Comparison of ENCODE assay signal across 11 cellular contexts in genomic region chr20:38049800-38050199, GRCh38. TPM values are rescaled to one million over a fixed set of nuclear protein-coding genes. Genes with fewer than 3 reads are reported as not detected.
DNase-seq lines count a peak whose midpoint lies in the region; ATAC-seq, FAIRE-seq and TF ChIP-seq lines count a peak whose summit lies in the region.
"Had no signal": no experiment of that assay in that cellular context is flagged by ENCODE, and none has a peak within 500 bp of the region (broad histone marks: within the 10 kb centered on the region; RNA-seq: fewer than 3 reads in every experiment).

No MANE protein-coding gene starts in this region.

- DNase-seq in CD4-positive, alpha-beta T cell, result no peak
- DNase-seq in GM12878 (ENCODE audit: low read depth, low spot score), result no peak
- DNase-seq in HepG2 (ENCODE audit: low spot score), result peak; percentile 62
- DNase-seq: hippocampal formation had no signal

- POLR2A ChIA-PET in CD4-positive, alpha-beta T cell (lab: Charles Lee), result no interaction called here
- POLR2A ChIA-PET in GM12878 (lab: Charles Lee), result no interaction called here
- POLR2A ChIA-PET in HepG2 (lab: Yijun Ruan, JAX), result interaction anchor here (0.7 kb wide), 1 partner anchor 11 kb away, joined by 3 read pairs; no protein-coding TSS in a partner anchor

- no peaks in the 10 kb centered on the region for H3K9me3 ChIP-seq in CD4-positive, alpha-beta T cell (ENCODE audit: control insufficient read depth, low read length)
- H3K9me3 ChIP-seq in HUES48 (ENCODE audit: control insufficient read depth, insufficient read depth, low read length) (no peaks in the 10 kb centered on the region), GM12878 (replicated peaks; ENCODE audit: control insufficient read depth, insufficient read depth, low read length) (no peaks in the 10 kb centered on the region), HepG2 (ENCODE audit: low read length) (no peaks in the 10 kb centered on the region)

- in situ Hi-C loops in GM12878 (cut with MboI) (loop anchor here (10.0 to 25.0 kb wide), 2 partner anchors 113 to 365 kb away; partner anchors contain the start of gene TGM2), HepG2 (cut with HindIII; ENCODE audit: extremely low pct_ligation_motif_present, low pct_unique_long_range_greater_than_20kb) (loop anchor here (10.0 to 25.0 kb wide), 2 partner anchors 275 to 363 kb away; no protein-coding TSS in a partner anchor)

- CTCF ChIA-PET in CD4-positive, alpha-beta T cell (lab: Charles Lee), result interaction anchor here (1.2 to 1.5 kb wide), 2 partner anchors 9 to 24 kb away, joined by 3 read pairs; no protein-coding TSS in a partner anchor
- CTCF ChIA-PET in GM12878 (lab: Yijun Ruan, JAX), result interaction anchor here (2.5 to 19.0 kb wide), 3 partner anchors 11 to 171 kb away, joined by 7 to 404 read pairs (median 260); no protein-coding TSS in a partner anchor
- CTCF ChIA-PET in HepG2 (lab: Yijun Ruan, JAX; ENCODE audit: low intra/inter-chr PET ratio, low total read pairs), result no interaction called here

- H3K4me3 ChIP-seq in HUES48 (ENCODE audit: low read depth, low read length) (no peak overlapping the region), GM12878 (no peak overlapping the region), HepG2 (replicated peaks in 1 of 3; ENCODE audit: insufficient read depth in 1 of 3, low read depth in 2 of 3, low read length in 3 of 3) (no peak overlapping the region)
- H3K4me3 ChIP-seq: skin epidermis had no signal

- intact Hi-C loops in CD4-positive, alpha-beta T cell (cut with DNase I, micrococcal nuclease), result no loop called here
- intact Hi-C loops in GM12878 (cut with micrococcal nuclease; ENCODE audit: unreplicated experiment) (no loop called here), HepG2 (cut with micrococcal nuclease; ENCODE audit: unreplicated experiment) (no loop called here)

- RAD21 ChIA-PET in GM12878 (lab: Charles Lee; ENCODE audit: unreplicated experiment), result interaction anchor here (0.6 to 2.1 kb wide), 2 partner anchors 126 to 171 kb away, joined by 3 to 9 read pairs; no protein-coding TSS in a partner anchor

- H3K36me3 ChIP-seq in HUES48 (ENCODE audit: control insufficient read depth, insufficient read depth, low read length) (peaks cover 53% of the 10 kb centered on the region), GM12878 (ENCODE audit: control insufficient read depth in 2 of 2, insufficient read depth in 2 of 2, low read length in 1 of 2) (peaks cover 6 to 45% of the 10 kb centered on the region in 2 experiments), HepG2 (replicated peaks in 1 of 2; ENCODE audit: control insufficient read depth in 1 of 2, insufficient read depth in 2 of 2, low read length in 2 of 2) (peaks cover 17 to 84% of the 10 kb centered on the region in 2 experiments)

- peak overlapping the region; percentile 4 for H3K27ac Mint-ChIP-seq in CD4-positive, alpha-beta T cell

- peaks cover 49% of the 10 kb centered on the region for H3K4me1 Mint-ChIP-seq in CD4-positive, alpha-beta T cell (ENCODE audit: low read depth)

- no peaks in the 10 kb centered on the region for H3K9me3 Mint-ChIP-seq in CD4-positive, alpha-beta T cell

- 67% methylated on average over 3 of the region's 3 CpGs for WGBS in GM12878 (ENCODE audit: insufficient coverage, insufficient replicate concordance, low lambda C conversion rate, missing lambda C conversion rate)
- WGBS in HepG2 (ENCODE audit: low lambda C conversion rate), result 91% methylated on average over 3 of the region's 3 CpGs

- H2AFZ ChIP-seq in GM12878 (ENCODE audit: control insufficient read depth, low read depth, low read length), result no peak overlapping the region
- H2AFZ ChIP-seq in HepG2 (ENCODE audit: low read length), result no peak overlapping the region

- peaks cover 86% of the 10 kb centered on the region for H3K36me3 Mint-ChIP-seq in CD4-positive, alpha-beta T cell (ENCODE audit: low read depth)

- H3K27me3 Mint-ChIP-seq in CD4-positive, alpha-beta T cell, result no peaks in the 10 kb centered on the region

- H3K9ac ChIP-seq in HUES48 (ENCODE audit: low read depth, low read length) (no peak overlapping the region), GM12878 (ENCODE audit: control insufficient read depth, insufficient read depth, low read length) (no peak overlapping the region; the same call in 1 of the 2 replicates), HepG2 (ENCODE audit: insufficient read depth, low read depth, low read length) (no peak overlapping the region)

- BruUV-seq in GM12878 (replicated peaks; lab: Mats Ljungman, UMichigan) (no TSS peak), HepG2 (replicated peaks; lab: Mats Ljungman, UMichigan) (no TSS peak)

- no peak overlapping the region for H3K4me2 ChIP-seq in GM12878 (ENCODE audit: control insufficient read depth, insufficient read depth)
- H3K4me2 ChIP-seq in HepG2 (ENCODE audit: low read depth, low read length), result no peak overlapping the region

- H3K27ac ChIP-seq in CD4-positive, alpha-beta T cell (ENCODE audit: low read depth, low read length), result no peak overlapping the region
- H3K27ac ChIP-seq in HUES48 (ENCODE audit: low read depth, low read length) (peak overlapping the region; percentile 59), GM12878 (ENCODE audit: control insufficient read depth, insufficient read depth) (peak overlapping the region; percentile 20; the same call in 1 of the 2 replicates), HepG2 (ENCODE audit: extremely low read length, insufficient read depth, low read length) (no peak overlapping the region)
- H3K27ac ChIP-seq: skin epidermis had no signal

- peaks cover 19% of the 10 kb centered on the region for H3K79me2 ChIP-seq in GM12878 (ENCODE audit: control insufficient read depth, insufficient read depth, low read length)
- peaks cover 89% of the 10 kb centered on the region for H3K79me2 ChIP-seq in HepG2 (ENCODE audit: insufficient read depth, low read length)

- H3K4me1 ChIP-seq in HUES48 (ENCODE audit: control insufficient read depth, insufficient read depth, low read length), result peaks cover 29% of the 10 kb centered on the region
- no peaks in the 10 kb centered on the region for H3K4me1 ChIP-seq in GM12878 (ENCODE audit: control insufficient read depth, insufficient read depth, low read length)
- peaks cover 26% of the 10 kb centered on the region for H3K4me1 ChIP-seq in HepG2 (ENCODE audit: insufficient read depth, low read length)

- FAIRE-seq in GM12878 (lab: Jason Lieb, UNC) (no peak), HepG2 (lab: Jason Lieb, UNC) (peak; percentile 57)

- no peak for TF ChIP-seq POLR2A in GM12878 (IDR thresholded peaks at IDR 0.05; ENCODE audit: low read depth, low read length)
- TF ChIP-seq POLR2A in HepG2 (IDR thresholded peaks at IDR 0.05; ENCODE audit: insufficient read depth in 1 of 2, low read depth in 2 of 2, low read length in 2 of 2), result no peak

- no peak for ATAC-seq in CD4-positive, alpha-beta T cell (ENCODE audit: poor library complexity)
- ATAC-seq in GM12878 (peak; percentile 42; the same call in 2 of the 3 replicates), HepG2 (peak; percentile 43), HG03442 (IDR thresholded peaks at IDR 0.05; ENCODE audit: unreplicated experiment) (no peak), HG03439 (IDR thresholded peaks at IDR 0.05; ENCODE audit: unreplicated experiment) (no peak), HG03159 (IDR thresholded peaks at IDR 0.05; ENCODE audit: unreplicated experiment) (no peak), GM18867 (IDR thresholded peaks at IDR 0.05; ENCODE audit: unreplicated experiment) (no peak)
- ATAC-seq: HCT116 had no signal

- H3K27me3 ChIP-seq in CD4-positive, alpha-beta T cell (ENCODE audit: control insufficient read depth, insufficient read depth, low read length), result no peaks in the 10 kb centered on the region
- no peaks in the 10 kb centered on the region for H3K27me3 ChIP-seq in HUES48 (ENCODE audit: control insufficient read depth, insufficient read depth, low read length)
- H3K27me3 ChIP-seq in GM12878 (replicated peaks in 1 of 2; ENCODE audit: control insufficient read depth in 2 of 2, insufficient read depth in 2 of 2, low read length in 1 of 2), result no peaks in the 10 kb centered on the region
- no peaks in the 10 kb centered on the region for H3K27me3 ChIP-seq in HepG2 (ENCODE audit: control insufficient read depth in 1 of 2, insufficient read depth in 2 of 2, low read length in 2 of 2)

- no peak for TF ChIP-seq CTCF in CD4-positive, alpha-beta T cell (IDR thresholded peaks at IDR 0.05)
- no peak for TF ChIP-seq CTCF in GM12878 (IDR thresholded peaks at IDR 0.05 in 2 of 3, conservative IDR thresholded peaks at IDR 0.05 in 1 of 3; ENCODE audit: control insufficient read depth in 2 of 3, extremely low read depth in 1 of 3, insufficient read depth in 1 of 3, low read depth in 3 of 3, low read length in 3 of 3)
- no peak for TF ChIP-seq CTCF in HepG2 (CRISPR knock-in tag; IDR thresholded peaks at IDR 0.05)

- H3K4me3 Mint-ChIP-seq in CD4-positive, alpha-beta T cell, result no peak overlapping the region

- TF ChIP-seq EP300 in GM12878 (IDR thresholded peaks at IDR 0.05; ENCODE audit: borderline replicate concordance in 1 of 2, control insufficient read depth in 1 of 2, low read depth in 2 of 2, low read length in 2 of 2) (no peak), HepG2 (IDR thresholded peaks at IDR 0.05; ENCODE audit: low read depth in 2 of 2, low read length in 2 of 2) (no peak), HepG2 (CRISPR knock-in tag; IDR thresholded peaks at IDR 0.05; ENCODE audit: borderline replicate concordance) (no peak)

- SMC1A ChIA-PET in GM12878 (lab: Charles Lee; ENCODE audit: uncharacterized antibody, unreplicated experiment), result interaction anchor here (1.1 to 2.3 kb wide), 2 partner anchors 11 to 172 kb away, joined by 7 to 8 read pairs; no protein-coding TSS in a partner anchor

- no peak for TF ChIP-seq RAD21 in GM12878 (IDR thresholded peaks at IDR 0.05; ENCODE audit: insufficient read depth, low read depth, low read length)
- no peak for TF ChIP-seq RAD21 in HepG2 (CRISPR knock-in tag; IDR thresholded peaks at IDR 0.05)

- no peaks in the 10 kb centered on the region for H4K20me1 ChIP-seq in GM12878 (ENCODE audit: control insufficient read depth, insufficient read depth)
- peaks cover 9% of the 10 kb centered on the region; the same call in 1 of the 2 replicates for H4K20me1 ChIP-seq in HepG2 (ENCODE audit: insufficient read depth, low read length)

RNA-seq across cellular contexts. Expression of gene RPRD1B, which starts 16.3 kb away (rescaled TPM):
- 10 to 100 TPM; 54.8 to 55.7 TPM for total RNA-seq in CD4-positive, alpha-beta T cell
- total RNA-seq in GM12878 (2013; cell fraction: nucleolus; rRNA removed), result 80.5 and 87.4 TPM in 2 replicates
- 29.7 and 33.6 TPM in 2 replicates for total RNA-seq in GM12878 (2014; rRNA removed)
- 18.0 and 18.2 TPM in 2 replicates for total RNA-seq in GM12878 (2014; rRNA removed; fragmentation: Illumina TruSeq; extraction: Trizol)
- total RNA-seq in GM12878 (2021), result 30.1 and 30.5 TPM in 2 replicates
- 9.2 TPM for polyA plus RNA-seq in GM12878 (2011; ENCODE audit: low read depth)
- 37.1 and 44.4 TPM in 2 replicates for polyA plus RNA-seq in GM12878 (2011; rRNA removed)
- polyA plus RNA-seq in GM12878 (2011; cell fraction: cytosol; rRNA removed), result 26.0 and 28.2 TPM in 2 replicates
- polyA plus RNA-seq in GM12878 (2011; cell fraction: nucleus; rRNA removed), result 24.3 and 28.1 TPM in 2 replicates
- polyA plus RNA-seq in GM12878 (2012), result 12.4 and 15.0 TPM in 2 replicates
- polyA plus RNA-seq in GM12878 (2014; fragmentation: Illumina TruSeq; extraction: Trizol), result 40.2 and 50.9 TPM in 2 replicates
- 10 to 100 TPM in 1 of 2 experiments, 1 to 10 TPM in 1; 5.2 to 10.7 TPM for polyA plus RNA-seq in GM12878 (2014; fragmentation: Nextera tagmentation; extraction: Ambion mirVana)
- polyA plus RNA-seq in GM12878 (2014; rRNA removed), result 29.6 and 29.7 TPM in 2 replicates
- polyA plus RNA-seq in GM12878 (2016; fragmentation: Nextera tagmentation; extraction: Ambion mirVana), result 10 to 100 TPM; 30.3 to 30.4 TPM
- 27.3 and 27.4 TPM in 2 replicates for polyA minus RNA-seq in GM12878 (2011; rRNA and poly(A)+ RNA removed)
- 19.4 and 21.9 TPM in 2 replicates for polyA minus RNA-seq in GM12878 (2011; cell fraction: cytosol; rRNA and poly(A)+ RNA removed)
- polyA minus RNA-seq in GM12878 (2011; cell fraction: nucleus; rRNA and poly(A)+ RNA removed), result 33.4 and 57.1 TPM in 2 replicates
- total RNA-seq in HepG2 (2016; rRNA removed; fragmentation: Illumina TruSeq; extraction: Trizol), result 41.5 and 45.6 TPM in 2 replicates
- 88.9 and 116 TPM in 2 replicates for total RNA-seq in HepG2 (2016; cell fraction: cytosol; rRNA removed; fragmentation: Illumina TruSeq; extraction: Trizol; ENCODE audit: low read depth)
- 39.5 and 44.6 TPM in 2 replicates for total RNA-seq in HepG2 (2016; cell fraction: insoluble cytoplasmic fraction; rRNA removed; fragmentation: Illumina TruSeq; extraction: Trizol)
- 25.9 and 26.4 TPM in 2 replicates for total RNA-seq in HepG2 (2016; cell fraction: membrane; rRNA removed; fragmentation: Illumina TruSeq; extraction: Trizol)
- total RNA-seq in HepG2 (2016; cell fraction: nucleus; rRNA removed; fragmentation: Illumina TruSeq; extraction: Trizol), result 54.7 and 73.0 TPM in 2 replicates
- 29.7 and 31.1 TPM in 2 replicates for polyA plus RNA-seq in HepG2 (2011; rRNA removed)
- 16.3 and 23.0 TPM in 2 replicates for polyA plus RNA-seq in HepG2 (2011; cell fraction: cytosol; rRNA removed)
- 23.9 and 28.8 TPM in 2 replicates for polyA plus RNA-seq in HepG2 (2011; cell fraction: nucleus; rRNA removed)
- 25.6 and 28.2 TPM in 2 replicates for polyA plus RNA-seq in HepG2 (2012)
- 1.9 and 2.1 TPM in 2 replicates for polyA plus RNA-seq in HepG2 (2016; cell fraction: cytosol; fragmentation: Illumina TruSeq; extraction: Trizol; ENCODE audit: low read depth)
- polyA plus RNA-seq in HepG2 (2016; cell fraction: insoluble cytoplasmic fraction; fragmentation: Illumina TruSeq; extraction: Trizol; ENCODE audit: low read depth), result 40.0 and 47.0 TPM in 2 replicates
- 7.1 and 7.5 TPM in 2 replicates for polyA plus RNA-seq in HepG2 (2016; cell fraction: membrane; fragmentation: Illumina TruSeq; extraction: Trizol; ENCODE audit: low read depth)
- 61.9 and 76.1 TPM in 2 replicates for polyA plus RNA-seq in HepG2 (2016; cell fraction: nucleus; fragmentation: Illumina TruSeq; extraction: Trizol; ENCODE audit: insufficient read depth, low read depth)
- 39.2 and 72.4 TPM in 2 replicates for polyA minus RNA-seq in HepG2 (2011; rRNA and poly(A)+ RNA removed; ENCODE audit: low replicate concordance)
- polyA minus RNA-seq in HepG2 (2011; cell fraction: cytosol; rRNA and poly(A)+ RNA removed), result 36.2 and 48.9 TPM in 2 replicates
- 98.0 and 104 TPM in 2 replicates for polyA minus RNA-seq in HepG2 (2011; cell fraction: nucleus; rRNA and poly(A)+ RNA removed)

RNA-seq across cellular contexts. Expression of gene TTI1, which starts 16.5 kb away (rescaled TPM):
- 10 to 100 TPM; 10.6 to 11.4 TPM for total RNA-seq in CD4-positive, alpha-beta T cell
- 85.3 and 87.8 TPM in 2 replicates for total RNA-seq in GM12878 (2013; cell fraction: nucleolus; rRNA removed)
- total RNA-seq in GM12878 (2014; rRNA removed) (24.1 and 26.9 TPM in 2 replicates), GM12878 (2014; rRNA removed; fragmentation: Illumina TruSeq; extraction: Trizol) (25.2 and 26.7 TPM in 2 replicates), GM12878 (2021) (25.6 and 27.2 TPM in 2 replicates), HepG2 (2016; rRNA removed; fragmentation: Illumina TruSeq; extraction: Trizol) (39.8 and 51.7 TPM in 2 replicates)
- 10.7 TPM for polyA plus RNA-seq in GM12878 (2011; ENCODE audit: low read depth)
- polyA plus RNA-seq in GM12878 (2011; rRNA removed) (23.1 and 24.0 TPM in 2 replicates), GM12878 (2014; fragmentation: Illumina TruSeq; extraction: Trizol) (22.2 and 25.8 TPM in 2 replicates), GM12878 (2014; fragmentation: Nextera tagmentation; extraction: Ambion mirVana) (1 to 10 TPM; 5.3 to 5.5 TPM), GM12878 (2014; rRNA removed) (18.1 and 19.8 TPM in 2 replicates), GM12878 (2016; fragmentation: Nextera tagmentation; extraction: Ambion mirVana) (10 to 100 TPM; 39.8 to 44.6 TPM), HepG2 (2011; rRNA removed) (21.5 and 22.9 TPM in 2 replicates)
- polyA plus RNA-seq in GM12878 (2011; cell fraction: cytosol; rRNA removed), result 18.7 and 22.2 TPM in 2 replicates
- 17.7 and 18.8 TPM in 2 replicates for polyA plus RNA-seq in GM12878 (2011; cell fraction: nucleus; rRNA removed)
- 13.3 and 15.3 TPM in 2 replicates for polyA plus RNA-seq in GM12878 (2012)
- polyA minus RNA-seq in GM12878 (2011; rRNA and poly(A)+ RNA removed), result 57.0 and 60.1 TPM in 2 replicates
- 11.9 and 15.2 TPM in 2 replicates for polyA minus RNA-seq in GM12878 (2011; cell fraction: cytosol; rRNA and poly(A)+ RNA removed)
- polyA minus RNA-seq in GM12878 (2011; cell fraction: nucleus; rRNA and poly(A)+ RNA removed), result 33.5 and 42.4 TPM in 2 replicates
- 4.3 and 5.3 TPM in 2 replicates for total RNA-seq in HepG2 (2016; cell fraction: cytosol; rRNA removed; fragmentation: Illumina TruSeq; extraction: Trizol; ENCODE audit: low read depth)
- total RNA-seq in HepG2 (2016; cell fraction: insoluble cytoplasmic fraction; rRNA removed; fragmentation: Illumina TruSeq; extraction: Trizol), result 39.0 and 48.3 TPM in 2 replicates
- total RNA-seq in HepG2 (2016; cell fraction: membrane; rRNA removed; fragmentation: Illumina TruSeq; extraction: Trizol), result 12.1 and 12.8 TPM in 2 replicates
- total RNA-seq in HepG2 (2016; cell fraction: nucleus; rRNA removed; fragmentation: Illumina TruSeq; extraction: Trizol), result 53.4 and 63.7 TPM in 2 replicates
- polyA plus RNA-seq in HepG2 (2011; cell fraction: cytosol; rRNA removed), result 15.4 and 16.2 TPM in 2 replicates
- 16.1 and 18.5 TPM in 2 replicates for polyA plus RNA-seq in HepG2 (2011; cell fraction: nucleus; rRNA removed)
- polyA plus RNA-seq in HepG2 (2012), result 15.4 and 20.9 TPM in 2 replicates
- 2.1 and 2.4 TPM in 2 replicates for polyA plus RNA-seq in HepG2 (2016; cell fraction: cytosol; fragmentation: Illumina TruSeq; extraction: Trizol; ENCODE audit: low read depth)
- polyA plus RNA-seq in HepG2 (2016; cell fraction: insoluble cytoplasmic fraction; fragmentation: Illumina TruSeq; extraction: Trizol; ENCODE audit: low read depth), result 23.2 and 30.3 TPM in 2 replicates
- polyA plus RNA-seq in HepG2 (2016; cell fraction: membrane; fragmentation: Illumina TruSeq; extraction: Trizol; ENCODE audit: low read depth), result 3.8 and 4.7 TPM in 2 replicates
- polyA plus RNA-seq in HepG2 (2016; cell fraction: nucleus; fragmentation: Illumina TruSeq; extraction: Trizol; ENCODE audit: insufficient read depth, low read depth), result 32.5 and 34.5 TPM in 2 replicates
- polyA minus RNA-seq in HepG2 (2011; rRNA and poly(A)+ RNA removed; ENCODE audit: low replicate concordance), result 67.8 and 87.6 TPM in 2 replicates
- polyA minus RNA-seq in HepG2 (2011; cell fraction: cytosol; rRNA and poly(A)+ RNA removed), result 20.3 and 23.7 TPM in 2 replicates
- polyA minus RNA-seq in HepG2 (2011; cell fraction: nucleus; rRNA and poly(A)+ RNA removed), result 72.5 and 93.6 TPM in 2 replicates

Comparison
In these comparisons a context has a peak if more than half of its experiments do, and no peak if none do; other contexts are left out.
1. ATAC-seq: peak in GM12878 (single experiment) and HepG2 (single experiment); none in CD4-positive, alpha-beta T cell (single experiment), HG03442 (single experiment), HG03439 (single experiment), HG03159 (single experiment) and GM18867 (single experiment).
2. H3K27ac ChIP-seq: peak in HUES48 (single experiment) and GM12878 (single experiment); none in CD4-positive, alpha-beta T cell (single experiment) and HepG2 (single experiment).